ENCODE assay signal across 3 cellular contexts in the genomic region with DNA sequence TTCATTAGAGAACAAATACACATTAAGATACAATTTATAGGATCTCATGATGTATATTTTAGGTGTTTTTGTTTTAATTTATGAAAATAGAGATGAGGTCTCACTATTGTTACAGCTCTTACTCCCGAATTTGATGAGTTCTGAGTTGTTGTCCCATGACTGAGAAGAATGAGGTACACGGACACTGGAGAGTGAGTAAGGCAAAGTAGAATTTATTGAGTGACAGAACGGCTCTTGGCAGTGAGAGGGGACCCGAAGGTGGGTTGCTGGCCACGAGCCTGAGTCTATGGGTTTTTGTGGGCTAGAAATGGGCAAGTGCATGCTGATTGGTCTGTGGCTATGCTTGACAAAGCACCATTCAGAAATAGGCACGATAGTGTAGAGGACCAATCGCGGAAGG.
TF ChIP-seq lines count a peak whose summit lies in the region.

No MANE protein-coding gene starts in this region.

TF ChIP-seq in GM23338, 12 proteins besides CTCF, POLR2A, EP300 and RAD21 (continues in another document):
- TF ChIP-seq POLR2AphosphoS5 (IDR thresholded peaks at IDR 0.05; ENCODE audit: low read depth) (no peak), EZH2 (IDR thresholded peaks at IDR 0.05; ENCODE audit: low read depth, unreplicated experiment) (no peak), JUNB (IDR thresholded peaks at IDR 0.05; ENCODE audit: unreplicated experiment) (no peak)
- TF ChIP-seq, protein P1, sequence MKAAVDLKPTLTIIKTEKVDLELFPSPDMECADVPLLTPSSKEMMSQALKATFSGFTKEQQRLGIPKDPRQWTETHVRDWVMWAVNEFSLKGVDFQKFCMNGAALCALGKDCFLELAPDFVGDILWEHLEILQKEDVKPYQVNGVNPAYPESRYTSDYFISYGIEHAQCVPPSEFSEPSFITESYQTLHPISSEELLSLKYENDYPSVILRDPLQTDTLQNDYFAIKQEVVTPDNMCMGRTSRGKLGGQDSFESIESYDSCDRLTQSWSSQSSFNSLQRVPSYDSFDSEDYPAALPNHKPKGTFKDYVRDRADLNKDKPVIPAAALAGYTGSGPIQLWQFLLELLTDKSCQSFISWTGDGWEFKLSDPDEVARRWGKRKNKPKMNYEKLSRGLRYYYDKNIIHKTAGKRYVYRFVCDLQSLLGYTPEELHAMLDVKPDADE (IDR thresholded peaks at IDR 0.05), result no peak

TF ChIP-seq in HCT116, 20 proteins besides CTCF, POLR2A, EP300 and RAD21:
- TF ChIP-seq, protein P2, sequence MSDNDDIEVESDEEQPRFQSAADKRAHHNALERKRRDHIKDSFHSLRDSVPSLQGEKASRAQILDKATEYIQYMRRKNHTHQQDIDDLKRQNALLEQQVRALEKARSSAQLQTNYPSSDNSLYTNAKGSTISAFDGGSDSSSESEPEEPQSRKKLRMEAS (IDR thresholded peaks at IDR 0.05), result no peak
- TF ChIP-seq CBX3 (IDR thresholded peaks at IDR 0.05; ENCODE audit: low read depth), result peak; percentile 53; the same call in 1 of the 2 replicates

TF ChIP-seq in K562, 482 proteins besides CTCF, POLR2A, EP300 and RAD21:
- 0 out of 2 replicates have a peak, but pooled peaks have one; percentile 57 for TF ChIP-seq ZEB2 (IDR thresholded peaks at IDR 0.05)
- TF ChIP-seq CBX5 (IDR thresholded peaks at IDR 0.05; ENCODE audit: borderline replicate concordance, low read depth), result peak; percentile 34; the same call in 1 of the 2 replicates
- peak; percentile 59; the same call in 1 of the 2 replicates for TF ChIP-seq TRIM28 (IDR thresholded peaks at IDR 0.05)
- TF ChIP-seq CBX3 (IDR thresholded peaks at IDR 0.05; ENCODE audit: borderline replicate concordance in 1 of 2, low read length in 2 of 2), result peak in 1 of 2 experiments; percentile 95; a peak in 2 of 3 replicates
- TF ChIP-seq, protein P3, sequence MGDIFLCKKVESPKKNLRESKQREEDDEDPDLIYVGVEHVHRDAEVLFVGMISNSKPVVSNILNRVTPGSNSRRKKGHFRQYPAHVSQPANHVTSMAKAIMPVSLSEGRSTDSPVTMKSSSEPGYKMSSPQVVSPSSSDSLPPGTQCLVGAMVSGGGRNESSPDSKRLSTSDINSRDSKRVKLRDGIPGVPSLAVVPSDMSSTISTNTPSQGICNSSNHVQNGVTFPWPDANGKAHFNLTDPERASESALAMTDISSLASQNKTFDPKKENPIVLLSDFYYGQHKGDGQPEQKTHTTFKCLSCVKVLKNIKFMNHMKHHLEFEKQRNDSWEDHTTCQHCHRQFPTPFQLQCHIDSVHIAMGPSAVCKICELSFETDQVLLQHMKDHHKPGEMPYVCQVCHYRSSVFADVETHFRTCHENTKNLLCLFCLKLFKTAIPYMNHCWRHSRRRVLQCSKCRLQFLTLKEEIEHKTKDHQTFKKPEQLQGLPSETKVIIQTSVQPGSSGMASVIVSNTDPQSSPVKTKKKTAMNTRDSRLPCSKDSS (IDR thresholded peaks at IDR 0.05; ENCODE audit: low read depth, partially characterized antibody), result peak; percentile 59
- TF ChIP-seq ZFP36 (IDR thresholded peaks at IDR 0.05; ENCODE audit: low read depth, low read length, partially characterized antibody), result peak; percentile 57
- TF ChIP-seq, protein P4, sequence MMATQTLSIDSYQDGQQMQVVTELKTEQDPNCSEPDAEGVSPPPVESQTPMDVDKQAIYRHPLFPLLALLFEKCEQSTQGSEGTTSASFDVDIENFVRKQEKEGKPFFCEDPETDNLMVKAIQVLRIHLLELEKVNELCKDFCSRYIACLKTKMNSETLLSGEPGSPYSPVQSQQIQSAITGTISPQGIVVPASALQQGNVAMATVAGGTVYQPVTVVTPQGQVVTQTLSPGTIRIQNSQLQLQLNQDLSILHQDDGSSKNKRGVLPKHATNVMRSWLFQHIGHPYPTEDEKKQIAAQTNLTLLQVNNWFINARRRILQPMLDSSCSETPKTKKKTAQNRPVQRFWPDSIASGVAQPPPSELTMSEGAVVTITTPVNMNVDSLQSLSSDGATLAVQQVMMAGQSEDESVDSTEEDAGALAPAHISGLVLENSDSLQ (IDR thresholded peaks at IDR 0.05), result peak; percentile 33; the same call in 1 of the 2 replicates
- no peak for TF ChIP-seq TAF15 (IDR thresholded peaks at IDR 0.05; ENCODE audit: low read depth, low read length)
- peak in 1 of 2 experiments; percentile 52; a peak in 2 of 4 replicates for TF ChIP-seq TRIM24 (IDR thresholded peaks at IDR 0.05)
- TF ChIP-seq, protein P5, sequence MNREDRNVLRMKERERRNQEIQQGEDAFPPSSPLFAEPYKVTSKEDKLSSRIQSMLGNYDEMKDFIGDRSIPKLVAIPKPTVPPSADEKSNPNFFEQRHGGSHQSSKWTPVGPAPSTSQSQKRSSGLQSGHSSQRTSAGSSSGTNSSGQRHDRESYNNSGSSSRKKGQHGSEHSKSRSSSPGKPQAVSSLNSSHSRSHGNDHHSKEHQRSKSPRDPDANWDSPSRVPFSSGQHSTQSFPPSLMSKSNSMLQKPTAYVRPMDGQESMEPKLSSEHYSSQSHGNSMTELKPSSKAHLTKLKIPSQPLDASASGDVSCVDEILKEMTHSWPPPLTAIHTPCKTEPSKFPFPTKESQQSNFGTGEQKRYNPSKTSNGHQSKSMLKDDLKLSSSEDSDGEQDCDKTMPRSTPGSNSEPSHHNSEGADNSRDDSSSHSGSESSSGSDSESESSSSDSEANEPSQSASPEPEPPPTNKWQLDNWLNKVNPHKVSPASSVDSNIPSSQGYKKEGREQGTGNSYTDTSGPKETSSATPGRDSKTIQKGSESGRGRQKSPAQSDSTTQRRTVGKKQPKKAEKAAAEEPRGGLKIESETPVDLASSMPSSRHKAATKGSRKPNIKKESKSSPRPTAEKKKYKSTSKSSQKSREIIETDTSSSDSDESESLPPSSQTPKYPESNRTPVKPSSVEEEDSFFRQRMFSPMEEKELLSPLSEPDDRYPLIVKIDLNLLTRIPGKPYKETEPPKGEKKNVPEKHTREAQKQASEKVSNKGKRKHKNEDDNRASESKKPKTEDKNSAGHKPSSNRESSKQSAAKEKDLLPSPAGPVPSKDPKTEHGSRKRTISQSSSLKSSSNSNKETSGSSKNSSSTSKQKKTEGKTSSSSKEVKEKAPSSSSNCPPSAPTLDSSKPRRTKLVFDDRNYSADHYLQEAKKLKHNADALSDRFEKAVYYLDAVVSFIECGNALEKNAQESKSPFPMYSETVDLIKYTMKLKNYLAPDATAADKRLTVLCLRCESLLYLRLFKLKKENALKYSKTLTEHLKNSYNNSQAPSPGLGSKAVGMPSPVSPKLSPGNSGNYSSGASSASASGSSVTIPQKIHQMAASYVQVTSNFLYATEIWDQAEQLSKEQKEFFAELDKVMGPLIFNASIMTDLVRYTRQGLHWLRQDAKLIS (CRISPR knock-in tag; IDR thresholded peaks at IDR 0.05), result no peak
- TF ChIP-seq KDM1A (IDR thresholded peaks at IDR 0.05), result no peak
